26 cellular contexts compared by ENCODE assay signal in the genomic region with DNA sequence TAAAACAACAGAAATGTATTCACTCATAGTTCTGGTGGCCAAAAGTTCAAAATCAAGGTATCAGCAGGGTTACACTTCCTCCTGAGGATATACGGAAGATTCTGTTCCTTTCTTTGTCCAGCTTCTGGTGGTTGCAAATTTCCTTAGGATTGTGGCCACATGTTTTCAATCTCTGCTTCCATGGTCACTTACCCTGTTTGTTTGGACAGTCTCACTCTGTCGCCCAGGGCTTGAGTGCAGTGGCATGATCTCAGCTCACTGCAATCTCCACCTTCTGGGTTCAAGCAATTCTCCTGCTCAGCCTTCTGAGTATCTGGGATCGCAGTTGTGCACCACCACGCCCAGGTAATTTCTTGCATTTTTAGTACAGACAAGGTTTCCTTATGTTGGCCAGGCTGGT.
"Had no signal": no experiment of that assay in that cellular context is flagged by ENCODE, and none has a peak within 500 bp of the region (broad histone marks: within the 10 kb centered on the region; RNA-seq: fewer than 3 reads in every experiment).

No MANE protein-coding gene starts in this region.

- H3K4me1 ChIP-seq: body of pancreas, colonic mucosa, heart right ventricle, neural progenitor cell, parathyroid adenoma, psoas muscle, right atrium auricular region, stomach, thyroid gland had no signal

- H3K27me3 ChIP-seq: body of pancreas, colonic mucosa, heart right ventricle, neural progenitor cell, right atrium auricular region, stomach, thyroid gland had no signal

- H2AFZ ChIP-seq: neural progenitor cell, parathyroid adenoma had no signal

- H3K79me2 ChIP-seq: parathyroid adenoma had no signal

- H3K36me3 ChIP-seq: colonic mucosa, heart right ventricle, neural progenitor cell, right atrium auricular region, stomach, thyroid gland had no signal

- H3K27ac ChIP-seq: body of pancreas, colonic mucosa, heart right ventricle, neural progenitor cell, parathyroid adenoma, psoas muscle, right atrium auricular region, stomach, thyroid gland had no signal

- H3K4me3 ChIP-seq: body of pancreas, colonic mucosa, heart right ventricle, neural progenitor cell, psoas muscle, right atrium auricular region, smooth muscle cell, stomach, thyroid gland had no signal

- H3K9ac ChIP-seq: neural progenitor cell, parathyroid adenoma had no signal

- DNase-seq: activated B cell treated with CpG ODN at 0.5 μM for 24 hours; activated CD4-positive, alpha-beta T cell treated with anti-CD3 and anti-CD28 coated beads, Interleukin-2, amount 50 U/mL, for 1 hour; activated CD8-positive, alpha-beta T cell treated with anti-CD3 and anti-CD28 coated beads for 36 hours; activated naive CD4-positive, alpha-beta T cell; activated T-cell treated with anti-CD3 and anti-CD28 coated beads, Interleukin-2, amount 50 U/mL, for 72 hours; anterior cingulate cortex; body of pancreas; cerebellar nuclear complex; colonic mucosa; effector memory CD4-positive, alpha-beta T cell; foreskin fibroblast; heart right ventricle; left colon; naive thymus-derived CD4-positive, alpha-beta T cell; occipital lobe; psoas muscle; stimulated activated CD4-positive, alpha-beta T cell treated with anti-CD3 and anti-CD28 coated beads, Interleukin-1b, Interleukin-23, amount 100 ng/mL, for 48 hours; stimulated activated naive B cell treated with anti-CD40 and anti-IgM and Interleukin-4, amounts not matched to agents 10 μg/mL and 1 μg/mL and 100 μg/mL, for 72 hours; stomach; T-cell had no signal

- ATAC-seq: activated CD8-positive, alpha-beta T cell treated with anti-CD3 and anti-CD28 coated beads for 36 hours; activated naive CD4-positive, alpha-beta T cell treated with anti-CD3 and anti-CD28 coated beads, Interleukin-2, amount 50 U/mL, for 72 hours; activated T-cell treated with anti-CD3 and anti-CD28 coated beads, Interleukin-2, amount 50 U/mL, for 72 hours; body of pancreas; left colon; naive thymus-derived CD4-positive, alpha-beta T cell; psoas muscle; stimulated activated naive B cell treated with anti-CD40 and anti-IgM and Interleukin-4, amounts not matched to agents 10 μg/mL and 1 μg/mL and 100 μg/mL, for 72 hours; T-cell had no signal

- H3K9me3 ChIP-seq: body of pancreas, colonic mucosa, psoas muscle, right atrium auricular region, stomach, thyroid gland had no signal

- H3K4me2 ChIP-seq: neural progenitor cell, smooth muscle cell had no signal
